ENCODE assay signal across 1 cellular context in the genomic region with DNA sequence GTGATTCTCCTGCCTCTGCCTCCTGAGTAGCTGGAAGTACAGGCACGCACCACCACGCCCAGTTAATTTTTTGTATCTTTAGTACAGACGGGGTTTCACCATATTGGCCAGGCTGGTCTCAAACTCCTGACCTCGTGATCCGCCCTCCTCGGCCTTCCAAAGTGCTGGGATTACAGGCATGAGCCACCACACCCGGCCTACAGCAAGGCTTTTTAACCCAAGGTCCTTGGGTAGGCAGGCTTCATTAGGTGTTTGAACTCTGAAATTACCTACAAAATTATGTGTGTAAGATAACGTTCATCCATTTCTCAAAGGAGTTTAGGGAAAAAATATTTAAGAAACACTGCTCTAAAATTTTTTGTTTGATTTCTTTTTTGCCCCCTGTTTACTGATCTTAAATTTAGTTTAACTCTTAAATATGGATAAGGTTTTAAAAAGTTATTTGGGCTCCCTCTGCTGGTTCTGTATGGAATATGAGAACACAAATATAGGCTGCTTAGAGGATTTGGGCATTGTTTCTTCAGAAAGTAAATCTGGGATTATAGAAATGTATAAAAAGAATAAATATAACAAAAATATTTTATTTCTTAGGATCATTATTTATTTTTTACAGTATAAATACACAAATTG.
TF ChIP-seq lines count a peak whose summit lies in the region.

No MANE protein-coding gene starts in this region.

TF ChIP-seq in GM23338, 12 proteins besides CTCF, POLR2A, EP300 and RAD21 (continued from another document):
- TF ChIP-seq, protein P1, sequence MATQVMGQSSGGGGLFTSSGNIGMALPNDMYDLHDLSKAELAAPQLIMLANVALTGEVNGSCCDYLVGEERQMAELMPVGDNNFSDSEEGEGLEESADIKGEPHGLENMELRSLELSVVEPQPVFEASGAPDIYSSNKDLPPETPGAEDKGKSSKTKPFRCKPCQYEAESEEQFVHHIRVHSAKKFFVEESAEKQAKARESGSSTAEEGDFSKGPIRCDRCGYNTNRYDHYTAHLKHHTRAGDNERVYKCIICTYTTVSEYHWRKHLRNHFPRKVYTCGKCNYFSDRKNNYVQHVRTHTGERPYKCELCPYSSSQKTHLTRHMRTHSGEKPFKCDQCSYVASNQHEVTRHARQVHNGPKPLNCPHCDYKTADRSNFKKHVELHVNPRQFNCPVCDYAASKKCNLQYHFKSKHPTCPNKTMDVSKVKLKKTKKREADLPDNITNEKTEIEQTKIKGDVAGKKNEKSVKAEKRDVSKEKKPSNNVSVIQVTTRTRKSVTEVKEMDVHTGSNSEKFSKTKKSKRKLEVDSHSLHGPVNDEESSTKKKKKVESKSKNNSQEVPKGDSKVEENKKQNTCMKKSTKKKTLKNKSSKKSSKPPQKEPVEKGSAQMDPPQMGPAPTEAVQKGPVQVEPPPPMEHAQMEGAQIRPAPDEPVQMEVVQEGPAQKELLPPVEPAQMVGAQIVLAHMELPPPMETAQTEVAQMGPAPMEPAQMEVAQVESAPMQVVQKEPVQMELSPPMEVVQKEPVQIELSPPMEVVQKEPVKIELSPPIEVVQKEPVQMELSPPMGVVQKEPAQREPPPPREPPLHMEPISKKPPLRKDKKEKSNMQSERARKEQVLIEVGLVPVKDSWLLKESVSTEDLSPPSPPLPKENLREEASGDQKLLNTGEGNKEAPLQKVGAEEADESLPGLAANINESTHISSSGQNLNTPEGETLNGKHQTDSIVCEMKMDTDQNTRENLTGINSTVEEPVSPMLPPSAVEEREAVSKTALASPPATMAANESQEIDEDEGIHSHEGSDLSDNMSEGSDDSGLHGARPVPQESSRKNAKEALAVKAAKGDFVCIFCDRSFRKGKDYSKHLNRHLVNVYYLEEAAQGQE (IDR thresholded peaks at IDR 0.05; ENCODE audit: unreplicated experiment), result no peak
- TF ChIP-seq ZNF114 (CRISPR knock-in tag; IDR thresholded peaks at IDR 0.05) (no peak), POLR2AphosphoS5 (IDR thresholded peaks at IDR 0.05; ENCODE audit: low read depth) (no peak), CREB1 (CRISPR knock-in tag; IDR thresholded peaks at IDR 0.05; ENCODE audit: low read depth) (no peak), EZH2 (IDR thresholded peaks at IDR 0.05; ENCODE audit: low read depth, unreplicated experiment) (no peak), JUNB (IDR thresholded peaks at IDR 0.05; ENCODE audit: unreplicated experiment) (no peak), NANOG (IDR thresholded peaks at IDR 0.05; ENCODE audit: borderline replicate concordance) (no peak), ZNF331 (CRISPR knock-in tag; IDR thresholded peaks at IDR 0.05; ENCODE audit: low read depth) (no peak), EZH2phosphoT487 (IDR thresholded peaks at IDR 0.05; ENCODE audit: unreplicated experiment) (no peak)
- TF ChIP-seq, protein P2, sequence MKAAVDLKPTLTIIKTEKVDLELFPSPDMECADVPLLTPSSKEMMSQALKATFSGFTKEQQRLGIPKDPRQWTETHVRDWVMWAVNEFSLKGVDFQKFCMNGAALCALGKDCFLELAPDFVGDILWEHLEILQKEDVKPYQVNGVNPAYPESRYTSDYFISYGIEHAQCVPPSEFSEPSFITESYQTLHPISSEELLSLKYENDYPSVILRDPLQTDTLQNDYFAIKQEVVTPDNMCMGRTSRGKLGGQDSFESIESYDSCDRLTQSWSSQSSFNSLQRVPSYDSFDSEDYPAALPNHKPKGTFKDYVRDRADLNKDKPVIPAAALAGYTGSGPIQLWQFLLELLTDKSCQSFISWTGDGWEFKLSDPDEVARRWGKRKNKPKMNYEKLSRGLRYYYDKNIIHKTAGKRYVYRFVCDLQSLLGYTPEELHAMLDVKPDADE (IDR thresholded peaks at IDR 0.05), result no peak
- TF ChIP-seq, protein P3, sequence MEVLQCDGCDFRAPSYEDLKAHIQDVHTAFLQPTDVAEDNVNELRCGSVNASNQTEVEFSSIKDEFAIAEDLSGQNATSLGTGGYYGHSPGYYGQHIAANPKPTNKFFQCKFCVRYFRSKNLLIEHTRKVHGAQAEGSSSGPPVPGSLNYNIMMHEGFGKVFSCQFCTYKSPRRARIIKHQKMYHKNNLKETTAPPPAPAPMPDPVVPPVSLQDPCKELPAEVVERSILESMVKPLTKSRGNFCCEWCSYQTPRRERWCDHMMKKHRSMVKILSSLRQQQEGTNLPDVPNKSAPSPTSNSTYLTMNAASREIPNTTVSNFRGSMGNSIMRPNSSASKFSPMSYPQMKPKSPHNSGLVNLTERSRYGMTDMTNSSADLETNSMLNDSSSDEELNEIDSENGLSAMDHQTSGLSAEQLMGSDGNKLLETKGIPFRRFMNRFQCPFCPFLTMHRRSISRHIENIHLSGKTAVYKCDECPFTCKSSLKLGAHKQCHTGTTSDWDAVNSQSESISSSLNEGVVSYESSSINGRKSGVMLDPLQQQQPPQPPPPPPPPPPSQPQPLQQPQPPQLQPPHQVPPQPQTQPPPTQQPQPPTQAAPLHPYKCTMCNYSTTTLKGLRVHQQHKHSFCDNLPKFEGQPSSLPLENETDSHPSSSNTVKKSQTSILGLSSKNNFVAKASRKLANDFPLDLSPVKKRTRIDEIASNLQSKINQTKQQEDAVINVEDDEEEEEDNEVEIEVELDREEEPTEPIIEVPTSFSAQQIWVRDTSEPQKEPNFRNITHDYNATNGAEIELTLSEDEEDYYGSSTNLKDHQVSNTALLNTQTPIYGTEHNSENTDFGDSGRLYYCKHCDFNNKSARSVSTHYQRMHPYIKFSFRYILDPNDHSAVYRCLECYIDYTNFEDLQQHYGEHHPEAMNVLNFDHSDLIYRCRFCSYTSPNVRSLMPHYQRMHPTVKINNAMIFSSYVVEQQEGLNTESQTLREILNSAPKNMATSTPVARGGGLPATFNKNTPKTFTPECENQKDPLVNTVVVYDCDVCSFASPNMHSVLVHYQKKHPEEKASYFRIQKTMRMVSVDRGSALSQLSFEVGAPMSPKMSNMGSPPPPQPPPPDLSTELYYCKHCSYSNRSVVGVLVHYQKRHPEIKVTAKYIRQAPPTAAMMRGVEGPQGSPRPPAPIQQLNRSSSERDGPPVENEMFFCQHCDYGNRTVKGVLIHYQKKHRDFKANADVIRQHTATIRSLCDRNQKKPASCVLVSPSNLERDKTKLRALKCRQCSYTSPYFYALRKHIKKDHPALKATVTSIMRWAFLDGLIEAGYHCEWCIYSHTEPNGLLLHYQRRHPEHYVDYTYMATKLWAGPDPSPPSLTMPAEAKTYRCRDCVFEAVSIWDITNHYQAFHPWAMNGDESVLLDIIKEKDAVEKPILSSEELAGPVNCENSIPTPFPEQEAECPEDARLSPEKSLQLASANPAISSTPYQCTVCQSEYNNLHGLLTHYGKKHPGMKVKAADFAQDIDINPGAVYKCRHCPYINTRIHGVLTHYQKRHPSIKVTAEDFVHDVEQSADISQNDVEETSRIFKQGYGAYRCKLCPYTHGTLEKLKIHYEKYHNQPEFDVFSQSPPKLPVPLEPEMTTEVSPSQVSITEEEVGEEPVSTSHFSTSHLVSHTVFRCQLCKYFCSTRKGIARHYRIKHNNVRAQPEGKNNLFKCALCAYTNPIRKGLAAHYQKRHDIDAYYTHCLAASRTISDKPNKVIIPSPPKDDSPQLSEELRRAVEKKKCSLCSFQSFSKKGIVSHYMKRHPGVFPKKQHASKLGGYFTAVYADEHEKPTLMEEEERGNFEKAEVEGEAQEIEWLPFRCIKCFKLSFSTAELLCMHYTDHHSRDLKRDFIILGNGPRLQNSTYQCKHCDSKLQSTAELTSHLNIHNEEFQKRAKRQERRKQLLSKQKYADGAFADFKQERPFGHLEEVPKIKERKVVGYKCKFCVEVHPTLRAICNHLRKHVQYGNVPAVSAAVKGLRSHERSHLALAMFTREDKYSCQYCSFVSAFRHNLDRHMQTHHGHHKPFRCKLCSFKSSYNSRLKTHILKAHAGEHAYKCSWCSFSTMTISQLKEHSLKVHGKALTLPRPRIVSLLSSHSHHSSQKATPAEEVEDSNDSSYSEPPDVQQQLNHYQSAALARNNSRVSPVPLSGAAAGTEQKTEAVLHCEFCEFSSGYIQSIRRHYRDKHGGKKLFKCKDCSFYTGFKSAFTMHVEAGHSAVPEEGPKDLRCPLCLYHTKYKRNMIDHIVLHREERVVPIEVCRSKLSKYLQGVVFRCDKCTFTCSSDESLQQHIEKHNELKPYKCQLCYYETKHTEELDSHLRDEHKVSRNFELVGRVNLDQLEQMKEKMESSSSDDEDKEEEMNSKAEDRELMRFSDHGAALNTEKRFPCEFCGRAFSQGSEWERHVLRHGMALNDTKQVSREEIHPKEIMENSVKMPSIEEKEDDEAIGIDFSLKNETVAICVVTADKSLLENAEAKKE (CRISPR knock-in tag; IDR thresholded peaks at IDR 0.05), result no peak
